In the genomic region with DNA sequence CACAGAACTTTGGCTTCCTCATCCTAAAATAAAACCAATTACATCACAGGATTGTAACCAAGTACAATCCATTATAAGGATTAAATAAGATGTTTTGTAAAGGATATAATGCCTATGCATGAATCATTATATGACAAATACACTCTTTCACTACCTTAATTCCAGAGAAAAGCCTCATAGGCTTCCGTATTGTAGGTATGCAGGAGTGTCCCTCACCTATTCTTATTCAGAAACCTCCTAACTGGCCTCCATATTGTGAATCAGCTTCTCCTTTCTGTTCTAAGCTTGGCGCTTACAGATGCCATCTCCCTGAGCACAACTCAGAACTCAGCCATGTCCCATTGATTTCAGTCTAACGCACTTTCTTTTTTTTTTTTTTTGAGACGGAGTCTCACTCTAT, we compare ENCODE assay signal across 26 cellular contexts.
"Had no signal": no experiment of that assay in that cellular context is flagged by ENCODE, and none has a peak within 500 bp of the region (broad histone marks: within the 10 kb centered on the region; RNA-seq: fewer than 3 reads in every experiment).

No MANE protein-coding gene starts in this region.

- H3K4me1 Mint-ChIP-seq: immature natural killer cell; naive B cell; natural killer cell; stimulated activated memory B cell treated with anti-CD40 and anti-IgM and Interleukin-4, amounts not matched to agents 10 μg/mL and 1 μg/mL and 100 μg/mL, for 72 hours; stimulated activated naive CD8-positive, alpha-beta T cell treated with anti-CD3 and anti-CD28 coated beads, Interleukin-15, amount 100 ng/mL, for 72 hours had no signal

- H3K27me3 ChIP-seq: left lung, ovary, right atrium auricular region, right lobe of liver, tibial nerve, uterus had no signal

- H3K36me3 Mint-ChIP-seq: immature natural killer cell; naive B cell; natural killer cell; stimulated activated memory B cell treated with anti-CD40 and anti-IgM and Interleukin-4, amounts not matched to agents 10 μg/mL and 1 μg/mL and 100 μg/mL, for 72 hours had no signal

- H3K9me3 Mint-ChIP-seq: immature natural killer cell; mesothelial cell of epicardium; natural killer cell; stimulated activated memory B cell treated with anti-CD40 and anti-IgM and Interleukin-4, amounts not matched to agents 10 μg/mL and 1 μg/mL and 100 μg/mL, for 72 hours; stimulated activated naive CD8-positive, alpha-beta T cell treated with anti-CD3 and anti-CD28 coated beads, Interleukin-15, amount 100 ng/mL, for 72 hours; type B pancreatic cell had no signal

- H3K27me3 Mint-ChIP-seq: progenitor cell of endocrine pancreas; stimulated activated memory B cell treated with anti-CD40 and anti-IgM and Interleukin-4, amounts not matched to agents 10 μg/mL and 1 μg/mL and 100 μg/mL, for 72 hours; type B pancreatic cell had no signal

- H3K27ac ChIP-seq: left lung, lower lobe of right lung, ovary, right atrium auricular region, right lobe of liver, tibial nerve, uterus had no signal

- DNase-seq: immature natural killer cell; kidney; left colon; left lung; lower lobe of right lung; mammary epithelial cell; mesendoderm; naive B cell; natural killer cell; ovary; right lobe of liver; stimulated activated CD4-positive, alpha-beta T cell treated with anti-CD3 and anti-CD28 coated beads, Interleukin-1b, Interleukin-23, amount 100 ng/mL, for 48 hours; stimulated activated CD4-positive, alpha-beta T cell treated with anti-CD3 and anti-CD28 coated beads, Interleukin-2, amount 100 ng/mL, for 48 hours; stimulated activated CD4-positive, alpha-beta T cell treated with anti-CD3 and anti-CD28 coated beads, Interleukin-4, amount 100 ng/mL, for 4 hours; stimulated activated CD8-positive, alpha-beta memory T cell treated with anti-CD3 and anti-CD28 coated beads, Interleukin-4, amount 100 ng/mL, for 48 hours; stimulated activated naive CD4-positive, alpha-beta T cell treated with Interleukin-2 at 50 U/mL for 16 hours; stimulated activated naive CD8-positive, alpha-beta T cell treated with anti-CD3 and anti-CD28 coated beads, Interleukin-15, amount 100 ng/mL, for 72 hours; substantia nigra; uterus had no signal

- H3K4me3 Mint-ChIP-seq: immature natural killer cell; mesothelial cell of epicardium; naive B cell; natural killer cell; stimulated activated memory B cell treated with anti-CD40 and anti-IgM and Interleukin-4, amounts not matched to agents 10 μg/mL and 1 μg/mL and 100 μg/mL, for 72 hours; stimulated activated naive CD8-positive, alpha-beta T cell treated with anti-CD3 and anti-CD28 coated beads, Interleukin-15, amount 100 ng/mL, for 72 hours; type B pancreatic cell had no signal

- H3K4me1 ChIP-seq: lower lobe of right lung, right atrium auricular region, uterus had no signal

- H3K27ac Mint-ChIP-seq: immature natural killer cell; mesothelial cell of epicardium; naive B cell; natural killer cell; progenitor cell of endocrine pancreas; stimulated activated memory B cell treated with anti-CD40 and anti-IgM and Interleukin-4, amounts not matched to agents 10 μg/mL and 1 μg/mL and 100 μg/mL, for 72 hours; stimulated activated naive CD8-positive, alpha-beta T cell treated with anti-CD3 and anti-CD28 coated beads, Interleukin-15, amount 100 ng/mL, for 72 hours; type B pancreatic cell had no signal

- ATAC-seq: left colon; left lung; lower lobe of right lung; natural killer cell; right lobe of liver; stimulated activated memory B cell treated with anti-CD40 and anti-IgM and Interleukin-4, amounts not matched to agents 10 μg/mL and 1 μg/mL and 100 μg/mL, for 72 hours; stimulated activated naive CD8-positive, alpha-beta T cell treated with anti-CD3 and anti-CD28 coated beads, Interleukin-15, amount 100 ng/mL, for 72 hours had no signal

- H3K9me3 ChIP-seq: left lung, lower lobe of right lung, ovary, right atrium auricular region, right lobe of liver, tibial nerve, uterus had no signal

- H3K4me3 ChIP-seq: left lung, lower lobe of right lung, ovary, right atrium auricular region, right lobe of liver, smooth muscle cell, tibial nerve, uterus had no signal

- H3K36me3 ChIP-seq: ovary, right lobe of liver, uterus had no signal
